In the genomic region with DNA sequence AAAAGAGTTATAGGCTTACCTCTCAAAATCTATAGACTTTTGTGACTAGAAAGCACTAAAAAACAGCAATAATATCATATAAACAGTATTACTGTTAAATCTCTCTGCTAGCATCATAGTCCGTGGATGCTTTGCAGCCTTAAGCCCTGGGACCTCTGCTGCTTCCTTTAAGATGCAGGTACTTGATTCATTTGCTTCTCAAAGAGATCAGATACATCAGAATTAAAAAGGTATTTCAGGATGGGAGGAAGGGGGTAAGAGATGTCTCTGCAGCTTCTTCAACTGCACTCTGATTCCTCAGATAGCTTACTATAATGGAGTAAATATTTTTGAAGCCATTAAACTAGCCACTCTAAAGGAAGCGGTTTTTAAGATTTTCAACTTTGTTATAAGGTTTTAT, we compare ENCODE assay signal across 24 cellular contexts.
"Had no signal": no experiment of that assay in that cellular context is flagged by ENCODE, and none has a peak within 500 bp of the region (broad histone marks: within the 10 kb centered on the region; RNA-seq: fewer than 3 reads in every experiment).

No MANE protein-coding gene starts in this region.

- ATAC-seq: gastrocnemius medialis; left ventricle myocardium superior; natural killer cell treated with Interleukin-12 subunit alpha and Interleukin-12 subunit beta and Interleukin-15 and Interleukin-18, amount 100 ng/mL, for 72 hours; pancreas; right lobe of liver; stimulated activated naive B cell treated with anti-CD40 and anti-IgM and Interleukin-4, amounts not matched to agents 10 μg/mL and 1 μg/mL and 100 μg/mL, for 72 hours had no signal

- H3K4me1 Mint-ChIP-seq: naive B cell had no signal

- H3K4me3 Mint-ChIP-seq: naive B cell; natural killer cell treated with Interleukin-12 subunit alpha and Interleukin-12 subunit beta and Interleukin-15 and Interleukin-18, amount 100 ng/mL, for 72 hours; neural crest cell; stimulated activated naive B cell treated with anti-CD40 and anti-IgM and Interleukin-4, amounts not matched to agents 10 μg/mL and 1 μg/mL and 100 μg/mL, for 72 hours; stimulated activated naive CD8-positive, alpha-beta T cell treated with anti-CD3 and anti-CD28 coated beads, Interleukin-15, Interleukin-2, amounts not matched to agents 100 ng/mL and 50 ng/mL, for 24 hours had no signal

- H3K9me3 ChIP-seq: gastrocnemius medialis, lower lobe of right lung, neutrophil, pancreas, right lobe of liver, thoracic aorta, transverse colon, upper lobe of right lung, uterus had no signal

- H3K36me3 ChIP-seq: uterus had no signal

- H3K27ac ChIP-seq: gastrocnemius medialis, lower lobe of right lung, neutrophil, pancreas, right lobe of liver, thoracic aorta, transverse colon, upper lobe of right lung, uterus had no signal

- H3K4me1 ChIP-seq: gastrocnemius medialis, upper lobe of right lung, uterus had no signal

- H3K27ac Mint-ChIP-seq: natural killer cell treated with Interleukin-12 subunit alpha and Interleukin-12 subunit beta and Interleukin-15 and Interleukin-18, amount 100 ng/mL, for 72 hours; stimulated activated naive B cell treated with anti-CD40 and anti-IgM and Interleukin-4, amounts not matched to agents 10 μg/mL and 1 μg/mL and 100 μg/mL, for 72 hours; stimulated activated naive CD8-positive, alpha-beta T cell treated with anti-CD3 and anti-CD28 coated beads, Interleukin-15, Interleukin-2, amounts not matched to agents 100 ng/mL and 50 ng/mL, for 24 hours had no signal

- H3K27me3 ChIP-seq: dorsolateral prefrontal cortex, gastrocnemius medialis, neutrophil, pancreas, right lobe of liver, transverse colon, upper lobe of right lung, uterus had no signal

- DNase-seq: dorsolateral prefrontal cortex; effector CD4-positive, alpha-beta T cell; gastrocnemius medialis; head of caudate nucleus; left ventricle myocardium superior; lower lobe of right lung; naive B cell; pancreas; retina; right lobe of liver; small intestine; stimulated activated CD4-positive, alpha-beta T cell treated with anti-CD3 and anti-CD28 coated beads, Interleukin-15, amount 100 ng/mL, for 24 hours; stimulated activated CD4-positive, alpha-beta T cell treated with anti-CD3 and anti-CD28 coated beads, Interleukin-2, amount 100 ng/mL, for 48 hours; stimulated activated naive B cell treated with anti-CD40 and anti-IgM and Interleukin-4, amounts not matched to agents 10 μg/mL and 1 μg/mL and 100 μg/mL, for 72 hours; transverse colon; upper lobe of right lung; uterus had no signal

- H3K4me3 ChIP-seq: dorsolateral prefrontal cortex, gastrocnemius medialis, lower lobe of right lung, pancreas, right lobe of liver, thoracic aorta, transverse colon, upper lobe of right lung, uterus had no signal

- H3K9me3 Mint-ChIP-seq: naive B cell; natural killer cell treated with Interleukin-12 subunit alpha and Interleukin-12 subunit beta and Interleukin-15 and Interleukin-18, amount 100 ng/mL, for 72 hours; neural crest cell; stimulated activated naive B cell treated with anti-CD40 and anti-IgM and Interleukin-4, amounts not matched to agents 10 μg/mL and 1 μg/mL and 100 μg/mL, for 72 hours; stimulated activated naive CD8-positive, alpha-beta T cell treated with anti-CD3 and anti-CD28 coated beads, Interleukin-15, Interleukin-2, amounts not matched to agents 100 ng/mL and 50 ng/mL, for 24 hours had no signal

- FAIRE-seq: colon, keratinocyte, pancreas, small intestine had no signal

- H3K27me3 Mint-ChIP-seq: naive B cell; natural killer cell treated with Interleukin-12 subunit alpha and Interleukin-12 subunit beta and Interleukin-15 and Interleukin-18, amount 100 ng/mL, for 72 hours; stimulated activated naive B cell treated with anti-CD40 and anti-IgM and Interleukin-4, amounts not matched to agents 10 μg/mL and 1 μg/mL and 100 μg/mL, for 72 hours; stimulated activated naive CD8-positive, alpha-beta T cell treated with anti-CD3 and anti-CD28 coated beads, Interleukin-15, Interleukin-2, amounts not matched to agents 100 ng/mL and 50 ng/mL, for 24 hours had no signal
